In genomic region chr10:77463967-77464745, GRCh38 we compare ENCODE assay signal across 18 cellular contexts.
DNase-seq lines count a peak whose midpoint lies in the region; ATAC-seq and TF ChIP-seq lines count a peak whose summit lies in the region.
"Had no signal": no experiment of that assay in that cellular context is flagged by ENCODE, and none has a peak within 500 bp of the region (broad histone marks: within the 10 kb centered on the region; RNA-seq: fewer than 3 reads in every experiment).

No MANE protein-coding gene starts in this region.

- DNase-seq in ELR (ENCODE audit: low read depth) = peak; percentile 52
- DNase-seq in fibroblast of pulmonary artery (ENCODE audit: low read depth) = peak; percentile 7
- peak; percentile 20 for DNase-seq in skeletal muscle cell (ENCODE audit: low read depth)
- DNase-seq in naive thymus-derived CD4-positive, alpha-beta T cell = no peak
- DNase-seq in activated T-helper 2 cell treated with anti-CD3 and anti-CD28 coated beads, Interferon-gamma antibody, Interleukin-2, Interleukin-4, amounts not matched to agents 10 μg/mL and 5 μg/mL and 100 μg/mL, durations not matched to agents 14 hours and 24 hours and 36 hours (ENCODE audit: low spot score) = no peak
- DNase-seq: activated CD8-positive, alpha-beta T cell treated with anti-CD3 and anti-CD28 coated beads for 36 hours; cortex of kidney; NCI-H1417 treated with DMSO at 0.1 percent for 48 hours; NCI-H2227 treated with DMSO at 0.1 percent for 48 hours; NK-92 treated with Interleukin-12 subunit alpha and Interleukin-12 subunit beta, amount 100 ng/mL, for 24 hours; transverse colon; WERI-Rb-1 had no signal

- H3K4me1 ChIP-seq in naive thymus-derived CD4-positive, alpha-beta T cell (ENCODE audit: control insufficient read depth in 2 of 2, insufficient read depth in 2 of 2, low read length in 2 of 2) = no peaks in the 10 kb centered on the region

- H3K27me3 Mint-ChIP-seq in naive thymus-derived CD4-positive, alpha-beta T cell = peaks cover 0 to 26% (median 7%) of the 10 kb centered on the region in 5 donors
- H3K27me3 Mint-ChIP-seq in activated T-helper 2 cell treated with anti-CD3 and anti-CD28 coated beads, Interferon-gamma antibody, Interleukin-2, Interleukin-4, amounts not matched to agents 10 μg/mL and 5 μg/mL and 100 μg/mL, durations not matched to agents 14 hours and 24 hours and 36 hours (ENCODE audit: low read depth) = no peaks in the 10 kb centered on the region
- H3K27me3 Mint-ChIP-seq: activated CD8-positive, alpha-beta T cell treated with anti-CD3 and anti-CD28 coated beads for 36 hours had no signal

- H3K4me3 ChIP-seq in fibroblast of pulmonary artery (replicated peaks; ENCODE audit: low read depth, low read length) (no peak overlapping the region), skeletal muscle cell (ENCODE audit: low read depth, low read length) (no peak overlapping the region)
- H3K4me3 ChIP-seq in naive thymus-derived CD4-positive, alpha-beta T cell (ENCODE audit: low read length) = no peak overlapping the region
- H3K4me3 ChIP-seq: GM23338, transverse colon had no signal

- CTCF ChIA-PET in naive thymus-derived CD4-positive, alpha-beta T cell (lab: Charles Lee) = no interaction called here

- TF ChIP-seq CTCF in fibroblast of pulmonary artery (IDR thresholded peaks at IDR 0.05; ENCODE audit: low read length, missing control alignments) = no peak

- no peaks in the 10 kb centered on the region for H3K9me3 ChIP-seq in naive thymus-derived CD4-positive, alpha-beta T cell (ENCODE audit: control insufficient read depth in 2 of 3, low read length in 3 of 3)
- H3K9me3 ChIP-seq: transverse colon had no signal

- H3K36me3 Mint-ChIP-seq in naive thymus-derived CD4-positive, alpha-beta T cell = no peaks in the 10 kb centered on the region
- no peaks in the 10 kb centered on the region for H3K36me3 Mint-ChIP-seq in activated T-helper 2 cell treated with anti-CD3 and anti-CD28 coated beads, Interferon-gamma antibody, Interleukin-2, Interleukin-4, amounts not matched to agents 10 μg/mL and 5 μg/mL and 100 μg/mL, durations not matched to agents 14 hours and 24 hours and 36 hours (ENCODE audit: low read depth)
- H3K36me3 Mint-ChIP-seq: CD14-positive monocyte had no signal

- H3K27ac Mint-ChIP-seq in naive thymus-derived CD4-positive, alpha-beta T cell = no peak overlapping the region
- H3K27ac Mint-ChIP-seq in activated T-helper 2 cell treated with anti-CD3 and anti-CD28 coated beads, Interferon-gamma antibody, Interleukin-2, Interleukin-4, amounts not matched to agents 10 μg/mL and 5 μg/mL and 100 μg/mL, durations not matched to agents 14 hours and 24 hours and 36 hours = no peak overlapping the region
- H3K27ac Mint-ChIP-seq: activated CD8-positive, alpha-beta T cell treated with anti-CD3 and anti-CD28 coated beads for 36 hours; activated T-helper 1 cell treated with anti-CD3 and anti-CD28 coated beads, Interleukin-12 subunit alpha, Interleukin-12 subunit beta, Interleukin-2, Interleukin-4 antibody, amounts not matched to agents 30 ng/mL and 10 ng/mL and 1 ng/mL, durations not matched to agents 14 hours and 24 hours and 36 hours; GM23338 had no signal

- no peak overlapping the region for H3K4me3 Mint-ChIP-seq in naive thymus-derived CD4-positive, alpha-beta T cell
- no peak overlapping the region for H3K4me3 Mint-ChIP-seq in activated T-helper 2 cell treated with anti-CD3 and anti-CD28 coated beads, Interferon-gamma antibody, Interleukin-2, Interleukin-4, amounts not matched to agents 10 μg/mL and 5 μg/mL and 100 μg/mL, durations not matched to agents 14 hours and 24 hours and 36 hours (ENCODE audit: low read depth)
- H3K4me3 Mint-ChIP-seq: activated CD8-positive, alpha-beta T cell treated with anti-CD3 and anti-CD28 coated beads for 36 hours; activated T-helper 1 cell treated with anti-CD3 and anti-CD28 coated beads, Interleukin-12 subunit alpha, Interleukin-12 subunit beta, Interleukin-2, Interleukin-4 antibody, amounts not matched to agents 30 ng/mL and 10 ng/mL and 1 ng/mL, durations not matched to agents 14 hours and 24 hours and 36 hours; CD14-positive monocyte; GM23338 had no signal

- peak overlapping the region; percentile 7 for H3K27ac ChIP-seq in angular gyrus (ENCODE audit: low read depth, low read length)
- no peak overlapping the region for H3K27ac ChIP-seq in naive thymus-derived CD4-positive, alpha-beta T cell (ENCODE audit: low read depth, low read length)
- H3K27ac ChIP-seq: WERI-Rb-1 had no signal

- ATAC-seq in naive thymus-derived CD4-positive, alpha-beta T cell = no peak
- no peak for ATAC-seq in GM18868 (IDR thresholded peaks at IDR 0.05; ENCODE audit: unreplicated experiment)
- no peak for ATAC-seq in HG03135 (IDR thresholded peaks at IDR 0.05; ENCODE audit: unreplicated experiment)
- ATAC-seq: activated CD8-positive, alpha-beta T cell treated with anti-CD3 and anti-CD28 coated beads for 36 hours had no signal

- H3K9me3 Mint-ChIP-seq in naive thymus-derived CD4-positive, alpha-beta T cell = peaks cover 0 to 5% (median 0%) of the 10 kb centered on the region in 11 donors
- no peaks in the 10 kb centered on the region for H3K9me3 Mint-ChIP-seq in activated T-helper 2 cell treated with anti-CD3 and anti-CD28 coated beads, Interferon-gamma antibody, Interleukin-2, Interleukin-4, amounts not matched to agents 10 μg/mL and 5 μg/mL and 100 μg/mL, durations not matched to agents 14 hours and 24 hours and 36 hours
- H3K9me3 Mint-ChIP-seq: activated CD8-positive, alpha-beta T cell treated with anti-CD3 and anti-CD28 coated beads for 36 hours; activated T-helper 1 cell treated with anti-CD3 and anti-CD28 coated beads, Interleukin-12 subunit alpha, Interleukin-12 subunit beta, Interleukin-2, Interleukin-4 antibody, amounts not matched to agents 30 ng/mL and 10 ng/mL and 1 ng/mL, durations not matched to agents 14 hours and 24 hours and 36 hours; GM23338 had no signal

- no peaks in the 10 kb centered on the region for H3K27me3 ChIP-seq in naive thymus-derived CD4-positive, alpha-beta T cell (ENCODE audit: control insufficient read depth in 2 of 2, insufficient read depth in 2 of 2, low read length in 2 of 2)
- H3K27me3 ChIP-seq: transverse colon had no signal

- H3K4me1 Mint-ChIP-seq in naive thymus-derived CD4-positive, alpha-beta T cell = no peaks in the 10 kb centered on the region
- H3K4me1 Mint-ChIP-seq in activated T-helper 2 cell treated with anti-CD3 and anti-CD28 coated beads, Interferon-gamma antibody, Interleukin-2, Interleukin-4, amounts not matched to agents 10 μg/mL and 5 μg/mL and 100 μg/mL, durations not matched to agents 14 hours and 24 hours and 36 hours (ENCODE audit: low read depth) = no peaks in the 10 kb centered on the region
- H3K4me1 Mint-ChIP-seq: CD14-positive monocyte had no signal

- no peaks in the 10 kb centered on the region for H3K36me3 ChIP-seq in naive thymus-derived CD4-positive, alpha-beta T cell (ENCODE audit: control insufficient read depth in 2 of 3, insufficient read depth in 3 of 3, low read length in 3 of 3)
- H3K36me3 ChIP-seq: transverse colon, WERI-Rb-1 had no signal

- POLR2A ChIA-PET in naive thymus-derived CD4-positive, alpha-beta T cell (lab: Charles Lee) = no interaction called here

- intact Hi-C loops in naive thymus-derived CD4-positive, alpha-beta T cell (cut with micrococcal nuclease) = no loop called here
- intact Hi-C loops in activated T-helper 2 cell treated with anti-CD3 and anti-CD28 coated beads, Interferon-gamma antibody, Interleukin-2, Interleukin-4, amounts not matched to agents 10 μg/mL and 5 μg/mL and 100 μg/mL, durations not matched to agents 14 hours and 24 hours and 36 hours (cut with micrococcal nuclease) = no loop called here

Comparison
In these comparisons a context has a peak if more than half of its experiments do, and no peak if none do; other contexts are left out.
1. DNase-seq: peak in ELR (single experiment), fibroblast of pulmonary artery (single experiment) and skeletal muscle cell (single experiment); none in naive thymus-derived CD4-positive, alpha-beta T cell (0 of 9) and activated T-helper 2 cell treated with anti-CD3 and anti-CD28 coated beads, Interferon-gamma antibody, Interleukin-2, Interleukin-4, amounts not matched to agents 10 μg/mL and 5 μg/mL and 100 μg/mL, durations not matched to agents 14 hours and 24 hours and 36 hours (single experiment).